31 cellular contexts compared by ENCODE assay signal in genomic region chr19:8074501-8074900, GRCh38. TPM values are rescaled to one million over a fixed set of nuclear protein-coding genes. Genes with fewer than 3 reads are reported as not detected.
"Had no signal": no experiment of that assay in that cellular context is flagged by ENCODE, and none has a peak within 500 bp of the region (broad histone marks: within the 10 kb centered on the region; RNA-seq: fewer than 3 reads in every experiment).

No MANE protein-coding gene starts in this region.

- H3K4me1 ChIP-seq: esophagus squamous epithelium, left ventricle myocardium inferior, transverse colon had no signal

- H3K27me3 ChIP-seq: brain microvascular endothelial cell, esophagus squamous epithelium, transverse colon had no signal

- H3K36me3 Mint-ChIP-seq: activated naive CD4-positive, alpha-beta T cell treated with anti-CD3 and anti-CD28 coated beads, Interleukin-2, amount 10 ng/mL, durations not matched to agents 7 days and 5 days had no signal

- DNase-seq: activated CD4-positive, alpha-beta memory T cell treated with anti-CD3 and anti-CD28 coated beads for 36 hours; activated CD4-positive, alpha-beta T cell treated with anti-CD3 and anti-CD28 coated beads, Interleukin-2, amount 10 ng/mL, durations not matched to agents 24 days and 14 days; activated CD4-positive, CD25-positive, alpha-beta regulatory T cell treated with anti-CD3 and anti-CD28 coated beads, Interleukin-2, amount 50 U/mL, for 72 hours; activated CD8-positive, alpha-beta memory T cell treated with anti-CD3 and anti-CD28 coated beads, Interleukin-2, amount 50 U/mL, for 48 hours; activated gamma-delta T cell; activated naive CD4-positive, alpha-beta T cell treated with anti-CD3 and anti-CD28 coated beads, Interleukin-2, amount 10 ng/mL, durations not matched to agents 7 days and 5 days; activated naive CD8-positive, alpha-beta T cell treated with anti-CD3 and anti-CD28 coated beads, Interleukin-2, amount 10 ng/mL, durations not matched to agents 7 days and 5 days; activated T-cell treated with anti-CD3 and anti-CD28 coated beads, Interleukin-2, amount 50 U/mL, for 24 hours; brain microvascular endothelial cell; cortex of kidney; esophagus squamous epithelium; foreskin melanocyte; islet precursor cell; left ventricle myocardium inferior; mesendoderm; natural killer cell; right cardiac atrium; spleen; stimulated activated naive CD4-positive, alpha-beta T cell treated with Interleukin-2 at 50 U/mL for 16 hours; T1000; transverse colon; WERI-Rb-1 had no signal

- H3K36me3 ChIP-seq: brain microvascular endothelial cell, esophagus squamous epithelium, left ventricle myocardium inferior, spleen, transverse colon had no signal

- H3K27ac Mint-ChIP-seq: activated CD4-positive, alpha-beta memory T cell treated with anti-CD3 and anti-CD28 coated beads for 36 hours; activated CD4-positive, alpha-beta T cell treated with anti-CD3 and anti-CD28 coated beads, Interleukin-2, amount 10 ng/mL, durations not matched to agents 24 days and 14 days; activated naive CD4-positive, alpha-beta T cell treated with anti-CD3 and anti-CD28 coated beads, Interleukin-2, amount 10 ng/mL, durations not matched to agents 7 days and 5 days; activated naive CD8-positive, alpha-beta T cell treated with anti-CD3 and anti-CD28 coated beads, Interleukin-2, amount 10 ng/mL, durations not matched to agents 7 days and 5 days; activated T-cell treated with anti-CD3 and anti-CD28 coated beads, Interleukin-2, amount 50 U/mL, for 24 hours had no signal

- H3K27me3 Mint-ChIP-seq: activated CD4-positive, alpha-beta memory T cell treated with anti-CD3 and anti-CD28 coated beads for 36 hours had no signal

- H3K4me3 Mint-ChIP-seq: activated CD4-positive, alpha-beta memory T cell treated with anti-CD3 and anti-CD28 coated beads for 36 hours; activated CD4-positive, alpha-beta T cell treated with anti-CD3 and anti-CD28 coated beads, Interleukin-2, amount 10 ng/mL, durations not matched to agents 24 days and 14 days; activated naive CD4-positive, alpha-beta T cell treated with anti-CD3 and anti-CD28 coated beads, Interleukin-2, amount 10 ng/mL, durations not matched to agents 7 days and 5 days; activated naive CD8-positive, alpha-beta T cell treated with anti-CD3 and anti-CD28 coated beads, Interleukin-2, amount 10 ng/mL, durations not matched to agents 7 days and 5 days; activated T-cell treated with anti-CD3 and anti-CD28 coated beads, Interleukin-2, amount 50 U/mL, for 24 hours; natural killer cell had no signal

- H3K4me3 ChIP-seq: esophagus squamous epithelium, left ventricle myocardium inferior, lung, spleen, transverse colon had no signal

- H3K4me1 Mint-ChIP-seq: activated CD4-positive, alpha-beta T cell treated with anti-CD3 and anti-CD28 coated beads, Interleukin-2, amount 10 ng/mL, durations not matched to agents 24 days and 14 days had no signal

- ATAC-seq: natural killer cell, right cardiac atrium had no signal

- FAIRE-seq: astrocyte had no signal

- H3K27ac ChIP-seq: brain microvascular endothelial cell, epithelial cell of prostate, esophagus squamous epithelium, left ventricle myocardium inferior, spleen, transverse colon, WERI-Rb-1 had no signal

RNA-seq across cellular contexts. Expression of gene CCL25, which starts 21.9 kb away (rescaled TPM):
- total RNA-seq: activated CD4-positive, alpha-beta memory T cell treated with anti-CD3 and anti-CD28 coated beads for 36 hours; activated CD4-positive, alpha-beta T cell treated with anti-CD3 and anti-CD28 coated beads, Interleukin-2, amount 10 ng/mL, durations not matched to agents 24 days and 14 days; astrocyte; cardiac septum; cerebellum; esophagus squamous epithelium; glomerular endothelial cell; left ventricle myocardium inferior; lung; mononuclear cell; omental fat pad; right cardiac atrium; transverse colon; urinary bladder had no signal
- polyA plus RNA-seq: lung, right cardiac atrium, urinary bladder had no signal
